In genomic region chr13:100521912-100522490, GRCh38 we compare ENCODE assay signal across 12 cellular contexts.
DNase-seq lines count a peak whose midpoint lies in the region; ATAC-seq, FAIRE-seq and TF ChIP-seq lines count a peak whose summit lies in the region.
"Had no signal": no experiment of that assay in that cellular context is flagged by ENCODE, and none has a peak within 500 bp of the region (broad histone marks: within the 10 kb centered on the region; RNA-seq: fewer than 3 reads in every experiment).

No MANE protein-coding gene starts in this region.

- no peak for FAIRE-seq in RCC 7860 (lab: Jason Lieb, UNC)

- H3K27ac ChIP-seq in OCI-LY3 (ENCODE audit: low read length): no peak overlapping the region
- no peak overlapping the region for H3K27ac ChIP-seq in iPS-20b (ENCODE audit: low read length)
- no peak overlapping the region for H3K27ac ChIP-seq in Peyer's patch
- H3K27ac ChIP-seq: ascending aorta had no signal

- H3K9me3 ChIP-seq in OCI-LY3 (ENCODE audit: insufficient read depth, low read length): no peaks in the 10 kb centered on the region
- no peaks in the 10 kb centered on the region for H3K9me3 ChIP-seq in iPS-20b (ENCODE audit: insufficient read depth, low read depth, low read length)
- no peaks in the 10 kb centered on the region for H3K9me3 ChIP-seq in Peyer's patch
- H3K9me3 ChIP-seq: ascending aorta had no signal

- no peak overlapping the region for H2AFZ ChIP-seq in OCI-LY3 (ENCODE audit: low read depth, low read length)

- 0 out of 2 replicates have a peak overlapping the region, but pooled peaks have one; percentile 20 for H3K9ac ChIP-seq in OCI-LY3 (ENCODE audit: low read length)
- H3K9ac ChIP-seq in iPS-20b (ENCODE audit: low read depth, low read length): peak overlapping the region; percentile 13; the same call in 1 of the 2 replicates

- H3K4me2 ChIP-seq in OCI-LY3 (ENCODE audit: low read length): peak overlapping the region; percentile 82

- peak; percentile 25 for DNase-seq in NCI-H1436 (lab: John Stamatoyannopoulos, UW)
- no peak for DNase-seq in NCI-H1436 treated with DMSO at 0.1 percent for 48 hours (lab: John Stamatoyannopoulos, UW)
- DNase-seq in RCC 7860 (ENCODE audit: low spot score): no peak
- DNase-seq in Peyer's patch: no peak
- DNase-seq: Karpas-422, nucleus accumbens had no signal

- H3K79me2 ChIP-seq in OCI-LY3 (ENCODE audit: low read length): no peaks in the 10 kb centered on the region

- H4K20me1 ChIP-seq in OCI-LY3 (ENCODE audit: insufficient read depth, low read length): no peaks in the 10 kb centered on the region

- TF ChIP-seq POLR2A in Peyer's patch (IDR thresholded peaks at IDR 0.05): no peak

- H3K4me1 ChIP-seq in OCI-LY3 (ENCODE audit: low read length) (peaks cover 34% of the 10 kb centered on the region), iPS-20b (ENCODE audit: insufficient read depth, low read length) (peaks cover 27% of the 10 kb centered on the region), Peyer's patch (peaks cover 0 to 4% (median 0%) of the 10 kb centered on the region in 4 donors)
- H3K4me1 ChIP-seq: ascending aorta had no signal

- TF ChIP-seq CTCF in OCI-LY3 (IDR thresholded peaks at IDR 0.05; ENCODE audit: low read depth, low read length) (no peak), Peyer's patch (IDR thresholded peaks at IDR 0.05) (no peak)

- ATAC-seq in GM18502 (IDR thresholded peaks at IDR 0.05; ENCODE audit: poor library complexity, unreplicated experiment): peak; percentile 44
- no peak for ATAC-seq in GM21367 (IDR thresholded peaks at IDR 0.05; ENCODE audit: unreplicated experiment)
- ATAC-seq: HCT116 had no signal

- peaks cover 4% of the 10 kb centered on the region; the same call in 1 of the 2 replicates for H3K27me3 ChIP-seq in OCI-LY3 (ENCODE audit: low read depth, low read length)
- H3K27me3 ChIP-seq in iPS-20b (ENCODE audit: insufficient read depth, low read length): no peaks in the 10 kb centered on the region
- H3K27me3 ChIP-seq in Peyer's patch: no peaks in the 10 kb centered on the region
- H3K27me3 ChIP-seq: ascending aorta had no signal

- H3K36me3 ChIP-seq in OCI-LY3 (replicated peaks; ENCODE audit: low read depth, low read length) (no peaks in the 10 kb centered on the region), iPS-20b (ENCODE audit: insufficient read depth, low read depth, low read length) (no peaks in the 10 kb centered on the region), Peyer's patch (peaks cover 0 to 8% (median 0%) of the 10 kb centered on the region in 3 donors)

- peak overlapping the region; percentile 73 for H3K4me3 ChIP-seq in OCI-LY3 (ENCODE audit: low read length)
- no peak overlapping the region for H3K4me3 ChIP-seq in iPS-20b (ENCODE audit: low read length)
- no peak overlapping the region for H3K4me3 ChIP-seq in Peyer's patch
- H3K4me3 ChIP-seq: ascending aorta had no signal
